In the genomic region with DNA sequence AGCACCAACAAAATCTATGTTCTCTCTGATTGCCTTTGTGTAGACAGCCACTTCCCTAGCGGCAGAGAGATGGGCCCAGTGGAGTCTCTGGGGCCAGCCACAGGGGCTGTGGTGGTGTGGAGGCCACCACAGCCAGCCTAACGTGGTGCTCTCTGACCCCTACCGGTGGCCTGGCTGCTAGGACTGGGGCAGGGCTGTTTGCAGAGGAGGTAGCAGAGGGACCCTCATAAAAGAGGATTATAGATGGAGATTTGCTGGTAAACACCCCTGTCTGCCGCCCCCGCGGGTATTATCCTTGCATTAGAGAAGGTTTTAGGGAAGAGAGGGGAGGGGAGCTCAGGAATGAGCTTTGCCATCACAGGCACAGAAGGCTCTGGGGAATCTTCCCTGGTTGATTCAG, we compare ENCODE assay signal across 18 cellular contexts.
"Had no signal": no experiment of that assay in that cellular context is flagged by ENCODE, and none has a peak within 500 bp of the region (broad histone marks: within the 10 kb centered on the region; RNA-seq: fewer than 3 reads in every experiment).

No MANE protein-coding gene starts in this region.

- H3K27me3 ChIP-seq: esophagus muscularis mucosa, spleen, testis, upper lobe of left lung had no signal

- H3K4me3 ChIP-seq: coronary artery, esophagus muscularis mucosa, psoas muscle, spleen, testis, upper lobe of left lung had no signal

- ATAC-seq: activated CD8-positive, alpha-beta T cell treated with anti-CD3 and anti-CD28 coated beads, Interleukin-2, amount 10 ng/mL, durations not matched to agents 7 days and 5 days; natural killer cell treated with Interleukin-12 subunit alpha and Interleukin-12 subunit beta and Interleukin-15 and Interleukin-18, amount 100 ng/mL, for 72 hours; psoas muscle; sciatic nerve; stimulated activated naive CD8-positive, alpha-beta T cell treated with anti-CD3 and anti-CD28 coated beads, Interleukin-15, amount 100 ng/mL, for 72 hours had no signal

- H3K36me3 ChIP-seq: esophagus muscularis mucosa, spleen, upper lobe of left lung had no signal

- H3K9me3 ChIP-seq: esophagus muscularis mucosa, psoas muscle, spleen, testis, upper lobe of left lung had no signal

- DNase-seq: activated CD4-positive, alpha-beta T cell treated with anti-CD3 and anti-CD28 coated beads, Interleukin-2, amount 10 ng/mL, durations not matched to agents 24 days and 14 days; activated CD4-positive, CD25-positive, alpha-beta regulatory T cell; activated CD8-positive, alpha-beta memory T cell treated with anti-CD3 and anti-CD28 coated beads, Interleukin-2, amount 50 U/mL, for 4 hours; activated CD8-positive, alpha-beta T cell treated with anti-CD3 and anti-CD28 coated beads, Interleukin-2, amount 10 ng/mL, durations not matched to agents 7 days and 5 days; activated gamma-delta T cell; activated T-cell treated with anti-CD3 and anti-CD28 coated beads, Interleukin-2, amount 50 U/mL, for 48 hours; amniotic stem cell; caudate nucleus; psoas muscle; spleen; stimulated activated CD4-positive, alpha-beta T cell treated with anti-CD3 and anti-CD28 coated beads, Interleukin-1b, Interleukin-23, amount 100 ng/mL, for 48 hours; stimulated activated naive CD8-positive, alpha-beta T cell treated with anti-CD3 and anti-CD28 coated beads, Interleukin-15, amount 100 ng/mL, for 72 hours; testis; upper lobe of left lung had no signal

- H3K27ac ChIP-seq: coronary artery, esophagus muscularis mucosa, psoas muscle, spleen, testis, upper lobe of left lung had no signal

- H3K4me1 ChIP-seq: upper lobe of left lung had no signal
